Comparison of ENCODE assay signal across 1 cellular context in genomic region chr6:42029062-42029685, GRCh38.
TF ChIP-seq lines count a peak whose summit lies in the region.

No MANE protein-coding gene starts in this region.

TF ChIP-seq in K562, 482 proteins besides CTCF, POLR2A, EP300 and RAD21 (continued from another document):
- TF ChIP-seq CREB1 (IDR thresholded peaks at IDR 0.05) = no peak
- no peak for TF ChIP-seq CREB1 (CRISPR knock-in tag; IDR thresholded peaks at IDR 0.05)
- no peak; the same call in 1 of the 2 replicates for TF ChIP-seq ZNF592 (IDR thresholded peaks at IDR 0.05)
- no peak for TF ChIP-seq RBM34 (IDR thresholded peaks at IDR 0.05; ENCODE audit: borderline replicate concordance, insufficient read depth, low read length)
- TF ChIP-seq HLTF (IDR thresholded peaks at IDR 0.05) = no peak
- no peak for TF ChIP-seq PCBP1 (IDR thresholded peaks at IDR 0.05; ENCODE audit: low read depth, low read length, poor library complexity, severe bottlenecking)
- 0 out of 2 replicates have a peak, but pooled peaks have one; percentile 42 for TF ChIP-seq FOXP4 (CRISPR knock-in tag; IDR thresholded peaks at IDR 0.05; ENCODE audit: borderline replicate concordance)
- TF ChIP-seq NCOA4 (IDR thresholded peaks at IDR 0.05; ENCODE audit: partially characterized antibody) = no peak
- TF ChIP-seq THRAP3 (IDR thresholded peaks at IDR 0.05; ENCODE audit: borderline replicate concordance) = no peak
- no peak for TF ChIP-seq ZFPM2 (CRISPR knock-in tag; IDR thresholded peaks at IDR 0.05)
- TF ChIP-seq YBX1 (IDR thresholded peaks at IDR 0.05) = no peak
